ENCODE assay signal across 9 cellular contexts in the genomic region with DNA sequence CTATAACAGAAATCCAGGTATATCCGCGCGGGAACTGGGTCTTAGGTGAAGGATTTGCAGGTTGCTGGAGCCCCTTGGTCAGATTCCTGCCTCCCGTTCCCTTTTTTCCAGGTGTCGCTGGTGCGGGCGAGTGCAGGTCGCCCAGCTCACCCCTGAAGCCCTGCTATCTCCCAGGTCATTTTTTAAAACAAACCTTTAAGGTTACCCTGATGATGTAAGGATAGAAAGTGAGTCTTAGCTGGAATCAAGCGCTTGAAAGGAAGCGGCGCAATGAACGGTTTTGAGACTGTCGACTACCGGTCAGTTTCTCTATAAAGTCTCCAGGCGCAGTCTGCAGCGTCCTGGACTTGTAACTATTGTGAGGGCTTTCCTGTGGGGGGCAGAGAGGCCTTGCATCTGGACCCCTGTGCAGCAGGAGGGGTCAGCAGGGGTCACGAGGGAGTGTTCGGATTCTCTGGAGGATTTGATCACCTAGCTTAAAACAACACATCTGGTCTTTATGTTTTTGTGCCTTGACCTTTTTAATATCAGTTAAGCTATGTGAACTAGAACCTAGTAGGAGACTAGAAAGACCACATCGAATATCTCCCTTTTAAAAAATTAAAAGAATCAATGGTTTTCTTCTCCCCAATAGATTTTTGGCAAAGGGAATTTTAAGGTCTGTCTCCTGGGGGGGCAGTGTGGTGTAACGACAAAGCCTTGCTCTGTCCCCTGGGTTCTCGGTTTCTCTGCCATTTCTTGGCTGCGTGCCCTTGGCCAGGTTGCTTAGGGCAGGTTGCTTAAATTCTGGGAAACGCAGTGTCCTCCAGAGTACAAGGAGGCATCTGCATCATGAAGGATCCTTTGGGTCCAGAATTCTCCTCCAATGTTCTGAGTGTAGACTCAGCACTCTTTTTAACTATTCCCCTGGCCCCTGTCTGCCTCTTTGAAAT. TPM values are rescaled to one million over a fixed set of nuclear protein-coding genes. Genes with fewer than 3 reads are reported as not detected.
DNase-seq lines count a peak whose midpoint lies in the region; ATAC-seq, FAIRE-seq and TF ChIP-seq lines count a peak whose summit lies in the region.
"Had no signal": no experiment of that assay in that cellular context is flagged by ENCODE, and none has a peak within 500 bp of the region (broad histone marks: within the 10 kb centered on the region; RNA-seq: fewer than 3 reads in every experiment).

No MANE protein-coding gene starts in this region.

- H3K9me3 ChIP-seq in BLaER1 (no peaks in the 10 kb centered on the region), HUES48 (ENCODE audit: control insufficient read depth, insufficient read depth, low read length) (no peaks in the 10 kb centered on the region), HepG2 (ENCODE audit: low read length) (no peaks in the 10 kb centered on the region), transverse colon (no peaks in the 10 kb centered on the region)

- ATAC-seq in HepG2, result no peak

- DNase-seq in brain microvascular endothelial cell (peak; percentile 33), HepG2 (ENCODE audit: low spot score) (no peak), transverse colon (no peak), HEK293T (ENCODE audit: extremely low spot score) (no peak), NCI-H2081 treated with DMSO at 0.1 percent for 48 hours (lab: John Stamatoyannopoulos, UW) (no peak), epidermal melanocyte (ENCODE audit: insufficient read length, low spot score) (no peak)

- TF ChIP-seq EP300 in HepG2 (IDR thresholded peaks at IDR 0.05; ENCODE audit: low read depth in 2 of 2, low read length in 2 of 2) (no peak), HepG2 (CRISPR knock-in tag; IDR thresholded peaks at IDR 0.05; ENCODE audit: borderline replicate concordance) (no peak), transverse colon (IDR thresholded peaks at IDR 0.05; ENCODE audit: low read depth) (no peak)

- TF ChIP-seq CTCF in brain microvascular endothelial cell (IDR thresholded peaks at IDR 0.05; ENCODE audit: low read depth, low read length, missing control alignments), result no peak
- TF ChIP-seq CTCF in HepG2 (CRISPR knock-in tag; IDR thresholded peaks at IDR 0.05), result no peak
- no peak for TF ChIP-seq CTCF in transverse colon (IDR thresholded peaks at IDR 0.05)

- H3K27me3 ChIP-seq in BLaER1 (peaks cover 62% of the 10 kb centered on the region), HUES48 (ENCODE audit: control insufficient read depth, insufficient read depth, low read length) (peaks cover 54% of the 10 kb centered on the region), brain microvascular endothelial cell (replicated peaks) (no peaks in the 10 kb centered on the region), HepG2 (ENCODE audit: control insufficient read depth in 1 of 2, insufficient read depth in 2 of 2, low read length in 2 of 2) (peaks cover 2 to 58% of the 10 kb centered on the region in 2 experiments; a peak in 3 of 5 replicates), transverse colon (peaks cover 60% of the 10 kb centered on the region)

- TF ChIP-seq POLR2A in HepG2 (IDR thresholded peaks at IDR 0.05; ENCODE audit: insufficient read depth in 1 of 2, low read depth in 2 of 2, low read length in 2 of 2) (no peak), transverse colon (IDR thresholded peaks at IDR 0.05) (no peak)

- intact Hi-C loops in HepG2 (cut with micrococcal nuclease; ENCODE audit: unreplicated experiment) (no loop called here), transverse colon (cut with DNase I; ENCODE audit: low total_unique reads) (no loop called here)

- no peak for FAIRE-seq in HepG2 (lab: Jason Lieb, UNC)

- TF ChIP-seq RAD21 in HepG2 (CRISPR knock-in tag; IDR thresholded peaks at IDR 0.05), result no peak

- no peaks in the 10 kb centered on the region for H3K79me2 ChIP-seq in HepG2 (ENCODE audit: insufficient read depth, low read length)

- peak overlapping the region; percentile 73 for H3K4me3 ChIP-seq in BLaER1
- peak overlapping the region; percentile 74 for H3K4me3 ChIP-seq in HUES48 (ENCODE audit: low read depth, low read length)
- peak overlapping the region; percentile 70 for H3K4me3 ChIP-seq in brain microvascular endothelial cell (ENCODE audit: low read depth, low read length)
- peak overlapping the region in 1 of 3 experiments; percentile 58; a peak in 2 of 6 replicates for H3K4me3 ChIP-seq in HepG2 (replicated peaks in 1 of 3; ENCODE audit: insufficient read depth in 1 of 3, low read depth in 2 of 3, low read length in 3 of 3)
- H3K4me3 ChIP-seq in transverse colon, result peak overlapping the region; percentile 1 to 72 (median 40)

- H3K27ac ChIP-seq in BLaER1, result no peak overlapping the region
- H3K27ac ChIP-seq in HUES48 (ENCODE audit: low read depth, low read length), result no peak overlapping the region
- H3K27ac ChIP-seq in brain microvascular endothelial cell, result peak overlapping the region; percentile 43
- no peak overlapping the region for H3K27ac ChIP-seq in HepG2 (ENCODE audit: extremely low read length, insufficient read depth, low read length)
- H3K27ac ChIP-seq in transverse colon, result peak overlapping the region in 2 of 4 donors; percentile 17 to 40
- H3K27ac ChIP-seq: foreskin keratinocyte had no signal

- no TSS peak for BruUV-seq in HepG2 (replicated peaks; lab: Mats Ljungman, UMichigan)

- H3K9ac ChIP-seq in BLaER1 (peak overlapping the region; percentile 72), HUES48 (ENCODE audit: low read depth, low read length) (peak overlapping the region; percentile 77), HepG2 (ENCODE audit: insufficient read depth, low read depth, low read length) (no peak overlapping the region)

- CTCF ChIA-PET in HepG2 (lab: Yijun Ruan, JAX; ENCODE audit: low intra/inter-chr PET ratio, low total read pairs) (no interaction called here), HEK293T (lab: Yijun Ruan, JAX) (no interaction called here)

- POLR2A ChIA-PET in HepG2 (lab: Yijun Ruan, JAX), result no interaction called here
- POLR2A ChIA-PET in HEK293T (lab: Yijun Ruan, JAX), result no interaction called here

- peaks cover 10% of the 10 kb centered on the region; the same call in 1 of the 2 replicates for H4K20me1 ChIP-seq in BLaER1
- H4K20me1 ChIP-seq in HepG2 (ENCODE audit: insufficient read depth, low read length), result no peaks in the 10 kb centered on the region

- H3K4me1 ChIP-seq in BLaER1, result peaks cover 22% of the 10 kb centered on the region
- peaks cover 36% of the 10 kb centered on the region for H3K4me1 ChIP-seq in HUES48 (ENCODE audit: control insufficient read depth, insufficient read depth, low read length)
- peaks cover 20% of the 10 kb centered on the region for H3K4me1 ChIP-seq in HepG2 (ENCODE audit: insufficient read depth, low read length)
- H3K4me1 ChIP-seq in transverse colon, result peaks cover 7 to 31% (median 24%) of the 10 kb centered on the region in 4 donors

- 27% methylated on average over 22 of the region's 23 CpGs for WGBS in HepG2 (ENCODE audit: low lambda C conversion rate)
- 4 to 9% methylated on average over 7 to 23 of the region's 23 CpGs for WGBS in transverse colon (ENCODE audit: low coverage in 1 of 2), 2 donors

- H3K4me2 ChIP-seq in BLaER1 (peak overlapping the region; percentile 95), HepG2 (ENCODE audit: low read depth, low read length) (peak overlapping the region; percentile 71)

- no peaks in the 10 kb centered on the region for H3K36me3 ChIP-seq in BLaER1
- H3K36me3 ChIP-seq in HUES48 (ENCODE audit: control insufficient read depth, insufficient read depth, low read length), result no peaks in the 10 kb centered on the region
- no peaks in the 10 kb centered on the region for H3K36me3 ChIP-seq in brain microvascular endothelial cell (replicated peaks)
- H3K36me3 ChIP-seq in HepG2 (replicated peaks in 1 of 2; ENCODE audit: control insufficient read depth in 1 of 2, insufficient read depth in 2 of 2, low read length in 2 of 2), result no peaks in the 10 kb centered on the region
- no peaks in the 10 kb centered on the region for H3K36me3 ChIP-seq in transverse colon

- in situ Hi-C loops in brain microvascular endothelial cell (cut with HindIII; ENCODE audit: low pct_ligation_motif_present, low sequenced_read_pairs) (no loop called here), HepG2 (cut with HindIII; ENCODE audit: extremely low pct_ligation_motif_present, low pct_unique_long_range_greater_than_20kb) (no loop called here), transverse colon (cut with MboI; ENCODE audit: low pct_ligation_motif_present in 1 of 4, low pct_unique_long_range_greater_than_20kb in 1 of 4, low sequenced_read_pairs in 3 of 4) (no loop called here)

- H2AFZ ChIP-seq in HepG2 (ENCODE audit: low read length), result no peak overlapping the region

TF ChIP-seq in HepG2, 621 proteins besides CTCF, POLR2A, EP300 and RAD21 (continues in another document):
- no peak for TF ChIP-seq MED13 (CRISPR knock-in tag; IDR thresholded peaks at IDR 0.05)

RNA-seq across cellular contexts. Expression of a gene that starts 1.7 kb away (rescaled TPM):
- total RNA-seq in HepG2 (2016; rRNA removed; fragmentation: Illumina TruSeq; extraction: Trizol), result not detected in 2 replicates
- not detected in 2 replicates for total RNA-seq in HepG2 (2016; cell fraction: cytosol; rRNA removed; fragmentation: Illumina TruSeq; extraction: Trizol; ENCODE audit: low read depth)
- not detected in 2 replicates for total RNA-seq in HepG2 (2016; cell fraction: insoluble cytoplasmic fraction; rRNA removed; fragmentation: Illumina TruSeq; extraction: Trizol)
- not detected in 2 replicates for total RNA-seq in HepG2 (2016; cell fraction: membrane; rRNA removed; fragmentation: Illumina TruSeq; extraction: Trizol)
- total RNA-seq in HepG2 (2016; cell fraction: nucleus; rRNA removed; fragmentation: Illumina TruSeq; extraction: Trizol), result not detected in 2 replicates
- polyA plus RNA-seq in HepG2 (2011; rRNA removed), result not detected in 2 replicates
- 0.09 TPM in 1 of 2 replicates, not detected in the other for polyA plus RNA-seq in HepG2 (2011; cell fraction: cytosol; rRNA removed)
- not detected in 2 replicates for polyA plus RNA-seq in HepG2 (2011; cell fraction: nucleus; rRNA removed)
- polyA plus RNA-seq in HepG2 (2012), result not detected in 2 replicates
- polyA plus RNA-seq in HepG2 (2016; cell fraction: cytosol; fragmentation: Illumina TruSeq; extraction: Trizol; ENCODE audit: low read depth), result not detected in 2 replicates
- polyA plus RNA-seq in HepG2 (2016; cell fraction: insoluble cytoplasmic fraction; fragmentation: Illumina TruSeq; extraction: Trizol; ENCODE audit: low read depth), result not detected in 2 replicates
- polyA plus RNA-seq in HepG2 (2016; cell fraction: membrane; fragmentation: Illumina TruSeq; extraction: Trizol; ENCODE audit: low read depth), result not detected in 2 replicates
- not detected in 2 replicates for polyA plus RNA-seq in HepG2 (2016; cell fraction: nucleus; fragmentation: Illumina TruSeq; extraction: Trizol; ENCODE audit: insufficient read depth, low read depth)
- polyA minus RNA-seq in HepG2 (2011; rRNA and poly(A)+ RNA removed; ENCODE audit: low replicate concordance), result not detected in 2 replicates
- not detected in 2 replicates for polyA minus RNA-seq in HepG2 (2011; cell fraction: cytosol; rRNA and poly(A)+ RNA removed)
- polyA minus RNA-seq in HepG2 (2011; cell fraction: nucleus; rRNA and poly(A)+ RNA removed), result not detected in 2 replicates
- total RNA-seq in transverse colon, result 10 to 100 TPM in 3 of 4 donors, 1 to 10 TPM in 1; 4.1 to 62.3 (median 18.7) TPM
- total RNA-seq: foreskin keratinocyte had no signal
- polyA plus RNA-seq: foreskin keratinocyte had no signal

Comparison
In these comparisons a context has a peak if more than half of its experiments do, and no peak if none do; other contexts are left out.
1. RNA of a gene that starts 1.7 kb away (total RNA-seq): 4.1 to 62.3 TPM in transverse colon; not detected in HepG2; every median in the first group is over 4 times any median in the second.